15 cellular contexts compared by ENCODE assay signal in the genomic region with DNA sequence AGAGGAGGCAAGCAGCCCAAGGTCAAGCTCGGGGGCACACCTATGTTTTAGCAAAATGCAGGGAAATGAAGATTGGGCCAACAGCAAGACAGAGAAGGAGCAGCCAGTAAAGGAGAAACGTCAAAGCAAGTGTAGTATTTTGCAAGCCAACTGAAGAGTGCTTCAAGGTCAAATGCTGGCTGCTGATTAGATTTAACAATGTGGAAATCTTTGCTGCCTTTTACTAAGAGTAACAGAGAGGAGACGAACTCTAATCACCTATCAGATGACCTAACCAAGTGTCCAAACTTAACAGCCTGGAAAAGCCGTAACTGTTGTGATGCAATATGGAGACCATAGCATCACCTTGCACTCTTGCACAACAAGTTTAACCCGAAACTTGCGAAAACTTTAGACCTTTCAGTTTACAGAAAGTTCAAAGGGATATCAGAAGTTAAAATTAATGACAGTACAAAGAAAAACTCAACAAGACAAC. TPM values are rescaled to one million over a fixed set of nuclear protein-coding genes. Genes with fewer than 3 reads are reported as not detected.
DNase-seq lines count a peak whose midpoint lies in the region; ATAC-seq and TF ChIP-seq lines count a peak whose summit lies in the region.
"Had no signal": no experiment of that assay in that cellular context is flagged by ENCODE, and none has a peak within 500 bp of the region (broad histone marks: within the 10 kb centered on the region; RNA-seq: fewer than 3 reads in every experiment).

No MANE protein-coding gene starts in this region.

- no peak overlapping the region for H3K27ac Mint-ChIP-seq in activated T-cell treated with anti-CD3 and anti-CD28 coated beads, Interleukin-2, amount 50 U/mL, for 24 hours

- no peaks in the 10 kb centered on the region for H3K79me1 ChIP-seq in mesendoderm (ENCODE audit: low read length)

- no peaks in the 10 kb centered on the region for H3K79me2 ChIP-seq in mesendoderm (ENCODE audit: control insufficient read depth, insufficient read depth, low read length)

- H3K4me1 ChIP-seq in spleen (peaks cover 0 to 42% (median 21%) of the 10 kb centered on the region in 6 donors), mesendoderm (ENCODE audit: control insufficient read depth, low read depth, low read length) (no peaks in the 10 kb centered on the region)
- H3K4me1 ChIP-seq: colonic mucosa had no signal

- H4K8ac ChIP-seq in mesendoderm (ENCODE audit: low read depth, low read length): no peak overlapping the region

- H3K56ac ChIP-seq in mesendoderm (ENCODE audit: low read length): no peak overlapping the region

- peaks cover 93% of the 10 kb centered on the region for H3K36me3 Mint-ChIP-seq in activated T-cell treated with anti-CD3 and anti-CD28 coated beads, Interleukin-2, amount 50 U/mL, for 24 hours (ENCODE audit: low read depth)

- peaks cover 2% of the 10 kb centered on the region for H3K36me3 ChIP-seq in kidney epithelial cell (ENCODE audit: control insufficient read depth, insufficient read depth, low read length)
- peaks cover 0 to 92% (median 50%) of the 10 kb centered on the region in 6 donors for H3K36me3 ChIP-seq in spleen
- peaks cover 6% of the 10 kb centered on the region for H3K36me3 ChIP-seq in mesendoderm (ENCODE audit: control insufficient read depth, insufficient read depth, low read length)

- ATAC-seq in HG03457 (IDR thresholded peaks at IDR 0.05; ENCODE audit: unreplicated experiment): no peak
- ATAC-seq: activated CD4-positive, CD25-positive, alpha-beta regulatory T cell treated with anti-CD3 and anti-CD28 coated beads, Interleukin-2, amount 50 U/mL, for 24 hours had no signal

- H3K27ac ChIP-seq in spleen (peak overlapping the region in 7 of 8 donors; percentile 1 to 79 (median 56)), mesendoderm (ENCODE audit: low read depth, low read length) (no peak overlapping the region)
- H3K27ac ChIP-seq: colonic mucosa, skin epidermis had no signal

- WGBS in spleen, 5 donors: 38 to 68% (median 60%) methylated on average over 6 of the region's 6 CpGs
- no CpG with 5 or more reads among the region's 6 CpGs for WGBS in mesendoderm (ENCODE audit: extremely low coverage, insufficient coverage, low lambda C conversion rate)

- H4K5ac ChIP-seq in mesendoderm (ENCODE audit: low read length): no peak overlapping the region

- H3K4me1 Mint-ChIP-seq in activated T-cell treated with anti-CD3 and anti-CD28 coated beads, Interleukin-2, amount 50 U/mL, for 24 hours (ENCODE audit: low read depth): peaks cover 12% of the 10 kb centered on the region

- H3K23ac ChIP-seq in mesendoderm (ENCODE audit: low read length): no peak overlapping the region

- H3K9me3 Mint-ChIP-seq in activated T-cell treated with anti-CD3 and anti-CD28 coated beads, Interleukin-2, amount 50 U/mL, for 24 hours: no peaks in the 10 kb centered on the region

- H3K27me3 Mint-ChIP-seq in activated T-cell treated with anti-CD3 and anti-CD28 coated beads, Interleukin-2, amount 50 U/mL, for 24 hours: no peaks in the 10 kb centered on the region

- no peak overlapping the region for H3K18ac ChIP-seq in mesendoderm (ENCODE audit: low read length)

- H2BK15ac ChIP-seq in mesendoderm (replicated peaks; ENCODE audit: low read depth): no peak overlapping the region

- H3K4me2 ChIP-seq in mesendoderm (ENCODE audit: low read length): no peak overlapping the region

- TF ChIP-seq POLR2A in spleen (IDR thresholded peaks at IDR 0.05): no peak

- peak; percentile 56 for DNase-seq in HuH-7 (ENCODE audit: low spot score)
- DNase-seq in SKM-1 treated with dmso at 0.1 percent for 144 hours (lab: John Stamatoyannopoulos, UW; ENCODE audit: unreplicated experiment): peak; percentile 92
- DNase-seq in kidney epithelial cell (ENCODE audit: low read depth): peak; percentile 2
- DNase-seq in spleen: no peak
- DNase-seq in activated T-cell treated with anti-CD3 and anti-CD28 coated beads, Interleukin-2, amount 50 U/mL, for 24 hours: no peak
- DNase-seq in mesendoderm: no peak
- DNase-seq: activated effector memory CD4-positive, alpha-beta T cell treated with anti-CD3 and anti-CD28 coated beads, Interleukin-2, amount 50 U/mL, for 16 hours; colonic mucosa; DMS 273 treated with DMSO at 0.1 percent for 48 hours; MG63; midbrain; NCI-H510A had no signal

- no peak for TF ChIP-seq CTCF in kidney epithelial cell (IDR thresholded peaks at IDR 0.05; ENCODE audit: insufficient read depth, low read length, poor library complexity, severe bottlenecking)
- no peak for TF ChIP-seq CTCF in spleen (IDR thresholded peaks at IDR 0.05 in 8 of 11, conservative IDR thresholded peaks at IDR 0.05 in 3 of 11)

- H3K4ac ChIP-seq in mesendoderm (ENCODE audit: low read depth, low read length): no peak overlapping the region

- no peak overlapping the region for H2BK120ac ChIP-seq in mesendoderm (ENCODE audit: low read depth, low read length)

- intact Hi-C loops in spleen (cut with DNase I; ENCODE audit: low total_unique reads): no loop called here

- H2AK5ac ChIP-seq in mesendoderm (ENCODE audit: low read length): no peak overlapping the region

- no peak overlapping the region for H3K4me3 Mint-ChIP-seq in activated T-cell treated with anti-CD3 and anti-CD28 coated beads, Interleukin-2, amount 50 U/mL, for 24 hours

- no peak overlapping the region for H3K9ac ChIP-seq in mesendoderm (ENCODE audit: low read length)

- H2BK5ac ChIP-seq in mesendoderm (ENCODE audit: low read length): no peak overlapping the region

- H3K27me3 ChIP-seq in kidney epithelial cell (ENCODE audit: control insufficient read depth, insufficient read depth, low read length) (no peaks in the 10 kb centered on the region), spleen (replicated peaks in 1 of 7) (no peaks in the 10 kb centered on the region), mesendoderm (ENCODE audit: insufficient read depth, low read length, poor library complexity) (no peaks in the 10 kb centered on the region)
- H3K27me3 ChIP-seq: colonic mucosa, MG63 had no signal

- H3K4me3 ChIP-seq in kidney epithelial cell (ENCODE audit: low read depth, low read length) (no peak overlapping the region), spleen (no peak overlapping the region), mesendoderm (ENCODE audit: low read length) (no peak overlapping the region)
- H3K4me3 ChIP-seq: colonic mucosa, MG63, skin epidermis had no signal

- no peaks in the 10 kb centered on the region for H3K9me3 ChIP-seq in spleen
- H3K9me3 ChIP-seq: colonic mucosa, MG63 had no signal

RNA-seq across cellular contexts. Expression of gene AKIRIN2, which starts 30.4 kb away (rescaled TPM):
- total RNA-seq in kidney epithelial cell: 34.1 and 38.5 TPM in 2 replicates
- 100 to 1,000 TPM in 2 of 7 donors, 10 to 100 TPM in 5; 61.8 to 106 (median 89.4) TPM for total RNA-seq in spleen
- polyA plus RNA-seq in spleen: 10 to 100 TPM; 35.1 to 56.2 (median 47.8) TPM
- polyA plus RNA-seq in mesendoderm (2013, experiment 1 of 2): 75.2 TPM
- 74.1 TPM for polyA plus RNA-seq in mesendoderm (2013, experiment 2 of 2)

Comparison
In these comparisons a context has a peak if more than half of its experiments do, and no peak if none do; other contexts are left out.
1. DNase-seq: peak in HuH-7 (single experiment), SKM-1 treated with dmso at 0.1 percent for 144 hours (single experiment) and kidney epithelial cell (single experiment); none in spleen (single experiment), activated T-cell treated with anti-CD3 and anti-CD28 coated beads, Interleukin-2, amount 50 U/mL, for 24 hours (single experiment) and mesendoderm (single experiment).